In the genomic region with DNA sequence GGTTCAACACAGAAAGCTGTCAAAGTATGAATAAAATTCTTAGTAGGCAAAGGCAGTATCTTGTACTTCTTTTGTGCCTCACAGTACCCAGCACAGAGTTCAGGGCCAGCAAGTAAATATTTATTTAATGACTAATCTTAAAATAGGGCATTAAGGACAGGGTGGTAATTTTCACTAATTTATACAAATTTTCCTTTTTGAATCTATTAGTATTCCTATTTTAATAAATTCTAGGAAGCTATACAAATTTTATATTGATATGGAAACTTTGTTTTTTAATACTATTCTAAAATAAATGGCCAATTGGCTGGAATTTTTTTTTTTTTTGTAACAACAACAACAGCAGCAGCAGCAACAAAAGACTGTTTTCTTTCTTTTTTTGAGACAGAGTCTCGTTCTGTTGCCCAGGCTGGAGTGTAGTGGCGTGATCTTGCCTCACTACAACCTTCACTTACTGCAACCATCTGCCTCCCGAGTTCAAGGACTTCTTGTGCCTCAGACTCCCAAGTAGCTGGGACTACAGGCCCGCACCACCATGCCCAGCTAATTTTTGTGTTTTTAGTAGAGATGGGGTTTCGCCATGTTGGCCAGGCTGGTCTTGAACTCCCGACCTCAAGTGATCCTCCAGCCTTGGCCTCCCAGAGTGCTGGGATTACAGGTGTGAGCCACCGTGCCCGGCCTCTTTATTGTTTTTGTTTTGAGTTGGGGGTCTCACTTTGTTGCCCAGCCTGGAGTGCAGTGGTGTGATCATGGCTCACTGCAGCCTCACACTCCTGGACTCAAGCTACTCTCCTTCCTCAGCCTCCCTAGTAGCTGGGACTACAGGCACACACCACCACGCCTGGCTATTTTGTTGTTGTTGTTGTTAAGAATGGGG, we compare ENCODE assay signal across 8 cellular contexts.
DNase-seq lines count a peak whose midpoint lies in the region; ATAC-seq, FAIRE-seq and TF ChIP-seq lines count a peak whose summit lies in the region.
"Had no signal": no experiment of that assay in that cellular context is flagged by ENCODE, and none has a peak within 500 bp of the region (broad histone marks: within the 10 kb centered on the region; RNA-seq: fewer than 3 reads in every experiment).

No MANE protein-coding gene starts in this region.

- H3K36me3 ChIP-seq in adipocyte (ENCODE audit: control insufficient read depth, insufficient read depth, low read length, severe bottlenecking) (peaks cover 45% of the 10 kb centered on the region), kidney (ENCODE audit: control insufficient read depth in 1 of 2, insufficient read depth in 2 of 2, low read length in 2 of 2) (no peaks in the 10 kb centered on the region), subcutaneous abdominal adipose tissue (ENCODE audit: control insufficient read depth in 5 of 5, insufficient read depth in 5 of 5, low read length in 5 of 5) (peaks cover 0 to 4% (median 0%) of the 10 kb centered on the region in 5 donors)

- DNase-seq in HL-60 (ENCODE audit: low read depth in 1 of 2, low spot score in 1 of 2) (no peak), adipocyte (ENCODE audit: low read depth) (peak; percentile 41), kidney (no peak)
- no peak for DNase-seq in stimulated activated CD4-positive, alpha-beta T cell treated with anti-CD3 and anti-CD28 coated beads, Interleukin-4, amount 100 ng/mL, for 24 hours
- no peak for DNase-seq in activated CD4-positive, alpha-beta T cell treated with anti-CD3 and anti-CD28 coated beads, Interleukin-2, amount 50 U/mL, for 1 hour

- no peak overlapping the region for H3K4me3 ChIP-seq in HL-60 (replicated peaks; ENCODE audit: insufficient read depth, low read length)
- peak overlapping the region; percentile 21 for H3K4me3 ChIP-seq in adipocyte (ENCODE audit: low read length)
- H3K4me3 ChIP-seq in kidney (ENCODE audit: low read length in 2 of 2) = no peak overlapping the region
- no peak overlapping the region for H3K4me3 ChIP-seq in subcutaneous abdominal adipose tissue (ENCODE audit: low read depth in 1 of 5, low read length in 5 of 5)

- no peak for TF ChIP-seq CTCF in HL-60 (IDR thresholded peaks at IDR 0.05; ENCODE audit: insufficient read depth, low read length)
- no peak for TF ChIP-seq CTCF in kidney (IDR thresholded peaks at IDR 0.05; ENCODE audit: borderline replicate concordance, extremely low read depth, insufficient read depth)

- no peaks in the 10 kb centered on the region for H3K27me3 ChIP-seq in HL-60 (ENCODE audit: insufficient read depth, poor library complexity, severe bottlenecking)
- no peaks in the 10 kb centered on the region for H3K27me3 ChIP-seq in adipocyte (replicated peaks; ENCODE audit: control insufficient read depth, insufficient read depth, low read length)
- no peaks in the 10 kb centered on the region for H3K27me3 ChIP-seq in subcutaneous abdominal adipose tissue (ENCODE audit: control insufficient read depth in 5 of 5, insufficient read depth in 4 of 5, low read length in 5 of 5)

- intact Hi-C loops in kidney (cut with DNase I) = no loop called here

- no peak for ATAC-seq in HG03354 (IDR thresholded peaks at IDR 0.05; ENCODE audit: poor library complexity, severe bottlenecking, unreplicated experiment)

- H3K27ac ChIP-seq in HL-60 (replicated peaks) = peak overlapping the region; percentile 71
- peak overlapping the region; percentile 58 to 72 for H3K27ac ChIP-seq in kidney (ENCODE audit: low read depth in 2 of 2, low read length in 2 of 2)
- H3K27ac ChIP-seq in subcutaneous abdominal adipose tissue (ENCODE audit: low read depth, low read length) = peak overlapping the region; percentile 91

- H3K9me3 ChIP-seq in adipocyte (ENCODE audit: control insufficient read depth, low read length) (no peaks in the 10 kb centered on the region), kidney (ENCODE audit: control insufficient read depth in 1 of 2, low read length in 2 of 2) (no peaks in the 10 kb centered on the region), subcutaneous abdominal adipose tissue (ENCODE audit: control insufficient read depth in 5 of 5, low read length in 5 of 5) (no peaks in the 10 kb centered on the region)

- FAIRE-seq in kidney (lab: Jason Lieb, UNC) = no peak
- FAIRE-seq: H1 had no signal

- H3K9ac ChIP-seq in adipocyte (ENCODE audit: low read length) (peak overlapping the region; percentile 86), kidney (ENCODE audit: low read length in 2 of 2) (peak overlapping the region in 1 of 2 donors; percentile 8), subcutaneous abdominal adipose tissue (ENCODE audit: low read length in 5 of 5) (peak overlapping the region in 1 of 5 donors; percentile 74)

- H3K4me1 ChIP-seq in adipocyte (ENCODE audit: control insufficient read depth, insufficient read depth, low read length) (peaks cover 66% of the 10 kb centered on the region), kidney (ENCODE audit: control insufficient read depth in 1 of 2, insufficient read depth in 1 of 2, low read depth in 1 of 2, low read length in 2 of 2) (peaks cover 21 to 22% of the 10 kb centered on the region in 2 donors), subcutaneous abdominal adipose tissue (ENCODE audit: control insufficient read depth in 5 of 5, insufficient read depth in 5 of 5, low read length in 5 of 5) (peaks cover 5 to 38% (median 28%) of the 10 kb centered on the region in 5 donors)
